13 cellular contexts compared by ENCODE assay signal in the genomic region with DNA sequence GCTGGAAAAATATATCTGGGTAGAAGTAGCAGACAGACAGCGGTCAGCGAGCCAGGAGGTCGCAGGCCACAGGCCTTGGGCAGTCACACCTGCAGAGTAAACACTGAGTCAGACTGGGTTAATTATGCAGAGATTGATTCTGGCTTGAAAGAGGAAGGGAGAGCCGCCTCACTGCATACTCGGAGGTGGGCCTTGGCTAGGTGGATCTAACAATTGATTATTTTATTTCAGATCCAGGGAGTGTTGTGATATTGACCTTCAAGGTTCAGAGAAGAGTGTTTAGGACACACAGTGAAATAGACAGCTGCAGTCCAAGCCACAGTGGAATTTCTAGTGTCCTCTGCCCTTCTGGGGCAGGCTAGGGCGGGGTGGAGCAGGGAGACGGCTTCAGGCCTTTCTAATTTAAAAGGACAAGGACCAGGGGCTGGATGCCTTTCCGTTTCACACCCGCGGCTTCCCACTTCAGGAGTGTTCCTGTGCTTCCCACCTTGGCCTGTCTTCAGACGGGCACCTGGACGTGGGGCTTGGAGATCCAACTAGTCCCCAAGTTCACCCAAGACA.
DNase-seq lines count a peak whose midpoint lies in the region; ATAC-seq, FAIRE-seq and TF ChIP-seq lines count a peak whose summit lies in the region.
"Had no signal": no experiment of that assay in that cellular context is flagged by ENCODE, and none has a peak within 500 bp of the region (broad histone marks: within the 10 kb centered on the region; RNA-seq: fewer than 3 reads in every experiment).

No MANE protein-coding gene starts in this region.

- H3K4me3 ChIP-seq in GM12878 (no peak overlapping the region), liver (ENCODE audit: low read depth in 1 of 3, low read length in 3 of 3) (no peak overlapping the region)
- H3K4me3 ChIP-seq: ascending aorta, testis had no signal

- RAD21 ChIA-PET in GM12878 (lab: Charles Lee; ENCODE audit: unreplicated experiment), result no interaction called here

- TF ChIP-seq RAD21 in GM12878 (IDR thresholded peaks at IDR 0.05; ENCODE audit: insufficient read depth, low read depth, low read length) (no peak), liver (IDR thresholded peaks at IDR 0.05) (peak; percentile 50 to 59)

- no peak for FAIRE-seq in GM12878 (lab: Jason Lieb, UNC)

- H3K9me3 ChIP-seq in GM12878 (replicated peaks; ENCODE audit: control insufficient read depth, insufficient read depth, low read length) (no peaks in the 10 kb centered on the region), liver (ENCODE audit: control insufficient read depth in 4 of 4, low read length in 3 of 4) (no peaks in the 10 kb centered on the region)
- H3K9me3 ChIP-seq: BE2C, testis had no signal

- H3K27ac ChIP-seq in GM12878 (ENCODE audit: control insufficient read depth, insufficient read depth), result no peak overlapping the region
- H3K27ac ChIP-seq in liver (ENCODE audit: low read depth in 1 of 2, low read length in 2 of 2), result peak overlapping the region; percentile 14 to 78
- H3K27ac ChIP-seq: ascending aorta, parathyroid adenoma, testis had no signal

- no peak for TF ChIP-seq POLR2A in GM12878 (IDR thresholded peaks at IDR 0.05; ENCODE audit: low read depth, low read length)

- H3K4me1 ChIP-seq in GM12878 (ENCODE audit: control insufficient read depth, insufficient read depth, low read length) (no peaks in the 10 kb centered on the region), liver (ENCODE audit: control insufficient read depth in 4 of 4, insufficient read depth in 4 of 4, low read length in 3 of 4) (peaks cover 29 to 46% (median 41%) of the 10 kb centered on the region in 4 donors)
- H3K4me1 ChIP-seq: ascending aorta, parathyroid adenoma, testis had no signal

- no peaks in the 10 kb centered on the region for H3K36me3 ChIP-seq in GM12878 (ENCODE audit: control insufficient read depth in 2 of 2, insufficient read depth in 2 of 2, low read length in 1 of 2)
- H3K36me3 ChIP-seq in liver (ENCODE audit: control insufficient read depth in 4 of 4, insufficient read depth in 3 of 4, low read depth in 1 of 4, low read length in 3 of 4), result no peaks in the 10 kb centered on the region
- H3K36me3 ChIP-seq: ascending aorta, BE2C had no signal

- no peak for TF ChIP-seq CTCF in GM12878 (IDR thresholded peaks at IDR 0.05 in 2 of 3, conservative IDR thresholded peaks at IDR 0.05 in 1 of 3; ENCODE audit: control insufficient read depth in 2 of 3, extremely low read depth in 1 of 3, insufficient read depth in 1 of 3, low read depth in 3 of 3, low read length in 3 of 3)
- TF ChIP-seq CTCF in liver (IDR thresholded peaks at IDR 0.05; ENCODE audit: low read depth, low read length, missing input control), result no peak

- H4K20me1 ChIP-seq in GM12878 (ENCODE audit: control insufficient read depth, insufficient read depth), result no peaks in the 10 kb centered on the region

- CTCF ChIA-PET in GM12878 (lab: Yijun Ruan, JAX), result no interaction called here

- no peak overlapping the region for H2AFZ ChIP-seq in GM12878 (ENCODE audit: control insufficient read depth, low read depth, low read length)
- H2AFZ ChIP-seq: parathyroid adenoma had no signal

- H3K79me2 ChIP-seq in GM12878 (ENCODE audit: control insufficient read depth, insufficient read depth, low read length), result no peaks in the 10 kb centered on the region
- H3K79me2 ChIP-seq: parathyroid adenoma had no signal

- peak; percentile 52; the same call in 2 of the 3 replicates for ATAC-seq in GM12878
- ATAC-seq in HG03280 (IDR thresholded peaks at IDR 0.05; ENCODE audit: unreplicated experiment), result no peak

- no peak overlapping the region for H3K4me2 ChIP-seq in GM12878 (ENCODE audit: control insufficient read depth, insufficient read depth)

- SMC1A ChIA-PET in GM12878 (lab: Charles Lee; ENCODE audit: uncharacterized antibody, unreplicated experiment), result no interaction called here

- in situ Hi-C loops in ACHN (cut with HindIII; ENCODE audit: low pct_ligation_motif_present, low pct_unique_long_range_greater_than_20kb, low sequenced_read_pairs) (no loop called here), GM12878 (cut with MboI) (no loop called here)

- intact Hi-C loops in GM12878 (cut with micrococcal nuclease; ENCODE audit: unreplicated experiment), result no loop called here

- BruUV-seq in GM12878 (replicated peaks; lab: Mats Ljungman, UMichigan), result no TSS peak

- POLR2A ChIA-PET in GM12878 (lab: Charles Lee), result no interaction called here

- no peak for TF ChIP-seq EP300 in GM12878 (IDR thresholded peaks at IDR 0.05; ENCODE audit: borderline replicate concordance in 1 of 2, control insufficient read depth in 1 of 2, low read depth in 2 of 2, low read length in 2 of 2)

- H3K27me3 ChIP-seq in GM12878 (replicated peaks in 1 of 2; ENCODE audit: control insufficient read depth in 2 of 2, insufficient read depth in 2 of 2, low read length in 1 of 2) (no peaks in the 10 kb centered on the region; a peak in 1 of 4 replicates), liver (ENCODE audit: control insufficient read depth in 4 of 4, insufficient read depth in 4 of 4, low read length in 3 of 4) (no peaks in the 10 kb centered on the region)
- H3K27me3 ChIP-seq: ascending aorta, BE2C, testis had no signal

- DNase-seq in ACHN, result peak; percentile 7
- DNase-seq in HT-29 (ENCODE audit: low spot score), result peak; percentile 72
- DNase-seq in GM12878 (ENCODE audit: low read depth, low spot score), result no peak
- DNase-seq in activated CD4-positive, alpha-beta T cell treated with anti-CD3 and anti-CD28 coated beads for 4 hours, result no peak
- DNase-seq in NCI-H2081 treated with DMSO at 0.1 percent for 48 hours (lab: John Stamatoyannopoulos, UW), result no peak
- DNase-seq in ecto neural progenitor cell (ENCODE audit: low spot score), result no peak
- DNase-seq: BE2C, MV-4-11, testis had no signal

- WGBS in GM12878 (ENCODE audit: insufficient coverage, insufficient replicate concordance, low lambda C conversion rate, missing lambda C conversion rate), result 30% methylated on average over 12 of the region's 12 CpGs
- WGBS in liver, result 34% methylated on average over 12 of the region's 12 CpGs

- no peak overlapping the region for H3K9ac ChIP-seq in GM12878 (ENCODE audit: control insufficient read depth, insufficient read depth, low read length)
- no peak overlapping the region for H3K9ac ChIP-seq in liver (ENCODE audit: low read depth in 1 of 2, low read length in 2 of 2)
- H3K9ac ChIP-seq: parathyroid adenoma had no signal

TF ChIP-seq in GM12878, 131 proteins besides CTCF, POLR2A, EP300 and RAD21 (continues in another document):
- TF ChIP-seq, protein P1, sequence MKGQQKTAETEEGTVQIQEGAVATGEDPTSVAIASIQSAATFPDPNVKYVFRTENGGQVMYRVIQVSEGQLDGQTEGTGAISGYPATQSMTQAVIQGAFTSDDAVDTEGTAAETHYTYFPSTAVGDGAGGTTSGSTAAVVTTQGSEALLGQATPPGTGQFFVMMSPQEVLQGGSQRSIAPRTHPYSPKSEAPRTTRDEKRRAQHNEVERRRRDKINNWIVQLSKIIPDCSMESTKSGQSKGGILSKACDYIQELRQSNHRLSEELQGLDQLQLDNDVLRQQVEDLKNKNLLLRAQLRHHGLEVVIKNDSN (IDR thresholded peaks at IDR 0.05; ENCODE audit: borderline replicate concordance, extremely low read length, insufficient read depth, low read depth, low read length), result no peak
- TF ChIP-seq ATF2 (IDR thresholded peaks at IDR 0.05; ENCODE audit: low read length) (no peak), POU2F2 (IDR thresholded peaks at IDR 0.05; ENCODE audit: borderline replicate concordance, low read depth, low read length) (no peak)

TF ChIP-seq in liver, 16 proteins besides CTCF, POLR2A, EP300 and RAD21 (continues in another document):
- TF ChIP-seq ATF3 (IDR thresholded peaks at IDR 0.05) (peak; percentile 88), SP1 (IDR thresholded peaks at IDR 0.05) (peak; percentile 91), NR2F2 (IDR thresholded peaks at IDR 0.05) (peak; percentile 79), HNF4A (conservative IDR thresholded peaks at IDR 0.05) (peak; percentile 86 to 90), MAX (IDR thresholded peaks at IDR 0.05) (peak; percentile 92), TAF1 (conservative IDR thresholded peaks at IDR 0.05) (no peak), HNF4G (IDR thresholded peaks at IDR 0.05) (peak; percentile 62), RXRA (IDR thresholded peaks at IDR 0.05) (peak; percentile 79 to 90), FOXA1 (IDR thresholded peaks at IDR 0.05) (peak; percentile 93), EGR1 (IDR thresholded peaks at IDR 0.05; ENCODE audit: low read depth in 2 of 2) (peak; percentile 48 to 73), FOXA2 (IDR thresholded peaks at IDR 0.05) (peak; percentile 95)
- TF ChIP-seq, protein P2, sequence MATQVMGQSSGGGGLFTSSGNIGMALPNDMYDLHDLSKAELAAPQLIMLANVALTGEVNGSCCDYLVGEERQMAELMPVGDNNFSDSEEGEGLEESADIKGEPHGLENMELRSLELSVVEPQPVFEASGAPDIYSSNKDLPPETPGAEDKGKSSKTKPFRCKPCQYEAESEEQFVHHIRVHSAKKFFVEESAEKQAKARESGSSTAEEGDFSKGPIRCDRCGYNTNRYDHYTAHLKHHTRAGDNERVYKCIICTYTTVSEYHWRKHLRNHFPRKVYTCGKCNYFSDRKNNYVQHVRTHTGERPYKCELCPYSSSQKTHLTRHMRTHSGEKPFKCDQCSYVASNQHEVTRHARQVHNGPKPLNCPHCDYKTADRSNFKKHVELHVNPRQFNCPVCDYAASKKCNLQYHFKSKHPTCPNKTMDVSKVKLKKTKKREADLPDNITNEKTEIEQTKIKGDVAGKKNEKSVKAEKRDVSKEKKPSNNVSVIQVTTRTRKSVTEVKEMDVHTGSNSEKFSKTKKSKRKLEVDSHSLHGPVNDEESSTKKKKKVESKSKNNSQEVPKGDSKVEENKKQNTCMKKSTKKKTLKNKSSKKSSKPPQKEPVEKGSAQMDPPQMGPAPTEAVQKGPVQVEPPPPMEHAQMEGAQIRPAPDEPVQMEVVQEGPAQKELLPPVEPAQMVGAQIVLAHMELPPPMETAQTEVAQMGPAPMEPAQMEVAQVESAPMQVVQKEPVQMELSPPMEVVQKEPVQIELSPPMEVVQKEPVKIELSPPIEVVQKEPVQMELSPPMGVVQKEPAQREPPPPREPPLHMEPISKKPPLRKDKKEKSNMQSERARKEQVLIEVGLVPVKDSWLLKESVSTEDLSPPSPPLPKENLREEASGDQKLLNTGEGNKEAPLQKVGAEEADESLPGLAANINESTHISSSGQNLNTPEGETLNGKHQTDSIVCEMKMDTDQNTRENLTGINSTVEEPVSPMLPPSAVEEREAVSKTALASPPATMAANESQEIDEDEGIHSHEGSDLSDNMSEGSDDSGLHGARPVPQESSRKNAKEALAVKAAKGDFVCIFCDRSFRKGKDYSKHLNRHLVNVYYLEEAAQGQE (IDR thresholded peaks at IDR 0.05), result peak; percentile 41

Comparison
In these comparisons a context has a peak if more than half of its experiments do, and no peak if none do; other contexts are left out.
1. DNase-seq: peak in ACHN (single experiment) and HT-29 (single experiment); none in GM12878 (single experiment), activated CD4-positive, alpha-beta T cell treated with anti-CD3 and anti-CD28 coated beads for 4 hours (0 of 2), NCI-H2081 treated with DMSO at 0.1 percent for 48 hours (single experiment) and ecto neural progenitor cell (single experiment).